In the genomic region with DNA sequence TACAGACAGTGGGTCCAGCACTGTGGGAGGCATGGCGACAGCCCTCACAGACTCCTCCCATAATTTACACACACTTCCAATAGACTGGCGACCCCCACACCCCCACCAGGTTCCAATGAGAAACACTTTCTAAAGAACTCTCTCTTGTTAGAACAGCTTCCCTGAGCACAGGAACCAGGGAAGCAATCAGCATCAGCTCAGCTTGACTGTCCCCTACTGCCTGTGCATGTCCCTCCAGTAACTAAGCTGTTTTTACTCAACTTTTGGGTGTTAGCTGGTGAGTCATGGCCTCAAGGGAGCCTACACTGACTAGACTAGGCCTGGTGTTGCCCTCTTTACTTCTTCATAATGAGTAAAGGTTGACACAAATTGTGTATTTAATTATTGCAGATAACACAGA, we compare ENCODE assay signal across 9 cellular contexts. TPM values are rescaled to one million over a fixed set of nuclear protein-coding genes. Genes with fewer than 3 reads are reported as not detected.
DNase-seq lines count a peak whose midpoint lies in the region; ATAC-seq and TF ChIP-seq lines count a peak whose summit lies in the region.
"Had no signal": no experiment of that assay in that cellular context is flagged by ENCODE, and none has a peak within 500 bp of the region (broad histone marks: within the 10 kb centered on the region; RNA-seq: fewer than 3 reads in every experiment).

No MANE protein-coding gene starts in this region.

- ATAC-seq in GM21390 (IDR thresholded peaks at IDR 0.05; ENCODE audit: unreplicated experiment) (peak; percentile 7), left cardiac atrium (peak in 1 of 2 donors; percentile 80), HG03139 (IDR thresholded peaks at IDR 0.05; ENCODE audit: unreplicated experiment) (no peak), gastrocnemius medialis (no peak)

- DNase-seq in SIG-M5 treated with dmso at 0.1 percent for 504 hours (lab: John Stamatoyannopoulos, UW; ENCODE audit: unreplicated experiment) (peak; percentile 12), left cardiac atrium (peak; percentile 36), A172 (ENCODE audit: low spot score) (no peak), NCI-H510A (lab: John Stamatoyannopoulos, UW) (no peak), gastrocnemius medialis (no peak)
- DNase-seq: RPMI8226 had no signal

- H3K27ac ChIP-seq in gastrocnemius medialis, result no peak overlapping the region

- no peaks in the 10 kb centered on the region for H3K9me3 ChIP-seq in gastrocnemius medialis

- H3K27me3 ChIP-seq in gastrocnemius medialis, result no peaks in the 10 kb centered on the region

- no peak for TF ChIP-seq POLR2A in gastrocnemius medialis (IDR thresholded peaks at IDR 0.05)

- in situ Hi-C loops in gastrocnemius medialis (cut with MboI; ENCODE audit: low sequenced_read_pairs in 4 of 4), result no loop called here

- H3K4me3 ChIP-seq in gastrocnemius medialis, result no peak overlapping the region

- H3K4me1 ChIP-seq in gastrocnemius medialis, result peaks cover 11 to 19% of the 10 kb centered on the region in 2 donors

- no peaks in the 10 kb centered on the region for H3K36me3 ChIP-seq in gastrocnemius medialis

- TF ChIP-seq CTCF in GM12874 (IDR thresholded peaks at IDR 0.05; ENCODE audit: insufficient read depth, low read depth, low read length) (peak; percentile 13; the same call in 1 of the 2 replicates), gastrocnemius medialis (IDR thresholded peaks at IDR 0.05 in 4 of 5, conservative IDR thresholded peaks at IDR 0.05 in 1 of 5) (no peak)

- intact Hi-C loops in left cardiac atrium (cut with DNase I), result no loop called here
- intact Hi-C loops in gastrocnemius medialis (cut with DNase I; ENCODE audit: low total_unique reads), result no loop called here

RNA-seq across cellular contexts. Expression of gene HERPUD2, which starts 32.6 kb away (rescaled TPM):
- total RNA-seq in left cardiac atrium, result 10 to 100 TPM; 15.6 to 17.3 TPM
- total RNA-seq in A172 (2014; rRNA removed; shearing (Covaris generic)), result 19.6 and 22.7 TPM in 2 replicates
- total RNA-seq in gastrocnemius medialis, result 10 to 100 TPM; 12.2 to 27.8 (median 24.7) TPM

Comparison
In these comparisons a context has a peak if more than half of its experiments do, and no peak if none do; other contexts are left out.
1. DNase-seq: peak in SIG-M5 treated with dmso at 0.1 percent for 504 hours (single experiment) and left cardiac atrium (single experiment); none in A172 (single experiment), NCI-H510A (single experiment) and gastrocnemius medialis (0 of 2).